In the genomic region with DNA sequence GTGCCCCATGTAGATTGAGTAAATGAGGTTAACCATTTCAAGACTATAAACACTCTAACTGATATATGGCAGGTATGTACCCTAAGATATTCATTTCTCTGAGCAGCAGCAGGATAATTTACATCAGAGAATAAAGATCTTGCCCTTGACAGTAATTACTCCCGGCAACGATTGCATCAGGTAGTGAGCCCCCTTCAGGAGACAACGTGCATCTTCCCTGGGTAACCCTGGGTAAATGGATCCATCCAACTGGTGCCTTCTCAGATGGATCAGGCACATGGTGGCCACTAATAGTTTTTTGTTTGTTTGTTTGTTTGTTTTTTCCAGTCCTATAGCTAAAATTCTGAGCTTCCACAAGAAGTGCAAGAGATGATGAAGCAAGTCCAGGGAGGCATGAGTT, we compare ENCODE assay signal across 12 cellular contexts.
DNase-seq lines count a peak whose midpoint lies in the region; ATAC-seq and TF ChIP-seq lines count a peak whose summit lies in the region.
"Had no signal": no experiment of that assay in that cellular context is flagged by ENCODE, and none has a peak within 500 bp of the region (broad histone marks: within the 10 kb centered on the region; RNA-seq: fewer than 3 reads in every experiment).

No MANE protein-coding gene starts in this region.

- H3K9me3 ChIP-seq in esophagus squamous epithelium: no peaks in the 10 kb centered on the region
- H3K9me3 ChIP-seq: Peyer's patch had no signal

- H3K27me3 ChIP-seq in brain microvascular endothelial cell (replicated peaks) (no peaks in the 10 kb centered on the region), esophagus squamous epithelium (no peaks in the 10 kb centered on the region)
- H3K27me3 ChIP-seq: Peyer's patch, tibial nerve had no signal

- WGBS in esophagus squamous epithelium, 2 donors: 62 to 66% methylated on average over 3 of the region's 3 CpGs

- no peaks in the 10 kb centered on the region for H3K27me3 Mint-ChIP-seq in activated T-helper 17 cell treated with anti-CD3 and anti-CD28 coated beads, Interleukin-2, amount 50 U/mL, for 72 hours

- no peak overlapping the region for H3K4me3 ChIP-seq in brain microvascular endothelial cell (ENCODE audit: low read depth, low read length)
- no peak overlapping the region for H3K4me3 ChIP-seq in esophagus squamous epithelium
- H3K4me3 ChIP-seq: Peyer's patch, tibial nerve had no signal

- in situ Hi-C loops in brain microvascular endothelial cell (cut with HindIII; ENCODE audit: low pct_ligation_motif_present, low sequenced_read_pairs): no loop called here

- no peaks in the 10 kb centered on the region for H3K4me1 Mint-ChIP-seq in activated T-helper 17 cell treated with anti-CD3 and anti-CD28 coated beads, Interleukin-2, amount 50 U/mL, for 72 hours

- H3K27ac ChIP-seq in C4-2B (no peak overlapping the region), brain microvascular endothelial cell (no peak overlapping the region), esophagus squamous epithelium (no peak overlapping the region)
- H3K27ac ChIP-seq: Peyer's patch, tibial nerve had no signal

- H3K27ac Mint-ChIP-seq in activated T-helper 17 cell treated with anti-CD3 and anti-CD28 coated beads, Interleukin-2, amount 50 U/mL, for 72 hours: no peak overlapping the region

- H3K4me1 ChIP-seq in esophagus squamous epithelium: no peaks in the 10 kb centered on the region
- H3K4me1 ChIP-seq: Peyer's patch, tibial nerve had no signal

- H3K36me3 Mint-ChIP-seq in activated T-helper 17 cell treated with anti-CD3 and anti-CD28 coated beads, Interleukin-2, amount 50 U/mL, for 72 hours (ENCODE audit: low read depth): no peaks in the 10 kb centered on the region

- H3K36me3 ChIP-seq in brain microvascular endothelial cell (replicated peaks) (no peaks in the 10 kb centered on the region), esophagus squamous epithelium (no peaks in the 10 kb centered on the region)
- H3K36me3 ChIP-seq: Peyer's patch, tibial nerve had no signal

- TF ChIP-seq CTCF in C4-2B (conservative IDR thresholded peaks at IDR 0.05) (peak; percentile 60), brain microvascular endothelial cell (IDR thresholded peaks at IDR 0.05; ENCODE audit: low read depth, low read length, missing control alignments) (peak; percentile 12), esophagus squamous epithelium (IDR thresholded peaks at IDR 0.05) (no peak)

- no peak for TF ChIP-seq POLR2A in esophagus squamous epithelium (IDR thresholded peaks at IDR 0.05)

- no peak overlapping the region for H3K4me3 Mint-ChIP-seq in activated T-helper 17 cell treated with anti-CD3 and anti-CD28 coated beads, Interleukin-2, amount 50 U/mL, for 72 hours

- peak; percentile 79 for ATAC-seq in GM18867 (IDR thresholded peaks at IDR 0.05; ENCODE audit: unreplicated experiment)
- ATAC-seq in activated T-helper 17 cell treated with anti-CD3 and anti-CD28 coated beads, Interleukin-2, amount 50 U/mL, for 72 hours (replicated peaks): no peak

- DNase-seq in HT-29 (ENCODE audit: low spot score) (peak; percentile 29), brain microvascular endothelial cell (no peak), NCI-H1092 treated with DMSO at 0.1 percent for 48 hours (lab: John Stamatoyannopoulos, UW) (no peak), esophagus squamous epithelium (lab: John Stamatoyannopoulos, UW) (no peak), cardiac septum (ENCODE audit: low spot score) (no peak)
- DNase-seq: amygdala, COR-L47, Peyer's patch had no signal

- intact Hi-C loops in esophagus squamous epithelium (cut with DNase I): no loop called here
- intact Hi-C loops in cardiac septum (cut with DNase I): no loop called here

- H3K9me3 Mint-ChIP-seq in activated T-helper 17 cell treated with anti-CD3 and anti-CD28 coated beads, Interleukin-2, amount 50 U/mL, for 72 hours: no peaks in the 10 kb centered on the region

Comparison
In these comparisons a context has a peak if more than half of its experiments do, and no peak if none do; other contexts are left out.
1. CTCF ChIP-seq: peak in C4-2B (single experiment) and brain microvascular endothelial cell (single experiment); none in esophagus squamous epithelium (0 of 6).